15 cellular contexts compared by ENCODE assay signal in the genomic region with DNA sequence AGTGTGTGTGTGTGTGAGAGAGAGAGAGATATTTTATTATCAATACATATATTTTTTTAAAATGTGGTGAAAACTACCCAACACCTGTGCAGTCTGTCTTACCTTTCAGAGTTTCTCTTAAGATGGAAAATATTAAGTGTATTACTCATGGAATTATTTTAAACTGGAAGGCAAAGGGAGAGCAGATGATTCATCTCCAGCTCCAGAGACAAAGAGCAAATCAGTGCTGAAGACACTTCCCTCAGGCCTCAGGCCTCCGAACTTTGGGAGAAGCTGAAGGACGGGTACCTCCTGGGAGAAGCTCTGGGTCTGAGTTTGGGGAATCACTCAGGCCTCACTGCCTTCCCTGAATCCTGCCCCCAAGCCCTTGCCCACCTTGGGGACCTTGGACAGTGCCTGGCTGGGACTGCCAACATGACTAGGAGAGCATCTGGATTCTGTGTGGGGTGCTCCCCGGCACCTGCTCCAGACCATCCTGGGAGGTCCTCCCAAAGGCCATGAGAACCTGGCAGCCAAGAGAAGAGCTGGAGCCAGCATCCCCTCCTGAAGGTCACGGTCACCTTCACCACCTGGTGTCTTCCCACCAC.
A peak's percentile ranks its signal among the peaks of the same experiment; 100 is the strongest.
DNase-seq lines count a peak whose midpoint lies in the region; FAIRE-seq and TF ChIP-seq lines count a peak whose summit lies in the region.
"Had no signal": no experiment of that assay in that cellular context is flagged by ENCODE, and none has a peak within 500 bp of the region (broad histone marks: within the 10 kb centered on the region; RNA-seq: fewer than 3 reads in every experiment).

No MANE protein-coding gene starts in this region.

- FAIRE-seq in D721Med (lab: Jason Lieb, UNC): no peak

- peak overlapping the region; percentile 65 for H2AFZ ChIP-seq in osteoblast (ENCODE audit: low read length)

- H3K27ac ChIP-seq in caudate nucleus (ENCODE audit: low read depth, low read length) (peak overlapping the region; percentile 52), osteoblast (ENCODE audit: low read depth, low read length) (peak overlapping the region; percentile 45)
- H3K27ac ChIP-seq: lower lobe of right lung had no signal

- H3K27me3 ChIP-seq in MG63 (no peaks in the 10 kb centered on the region), osteoblast (ENCODE audit: insufficient read depth, low read length) (no peaks in the 10 kb centered on the region)

- DNase-seq in EH (ENCODE audit: low read depth) (peak; percentile 74), MG63 (peak; percentile 9), caudate nucleus (lab: John Stamatoyannopoulos, UW) (peak in 8 of 61 donors; percentile 3 to 50 (median 10)), osteoblast (ENCODE audit: insufficient read length, low spot score, missing footprints) (peak; percentile 89), NCI-H1105 (lab: John Stamatoyannopoulos, UW) (no peak), DMS 273 treated with DMSO at 0.1 percent for 48 hours (lab: John Stamatoyannopoulos, UW) (no peak), D721Med (ENCODE audit: insufficient read length, low spot score) (no peak), NCI-H2171 treated with DMSO at 0.1 percent for 48 hours (lab: John Stamatoyannopoulos, UW) (no peak)
- DNase-seq: activated B cell treated with CpG ODN at 0.5 μM for 24 hours, amygdala, lower lobe of right lung, NCI-H2081 treated with DMSO at 0.1 percent for 48 hours, NCI-H82, RPMI8226, T-cell had no signal

- H3K79me2 ChIP-seq in osteoblast (ENCODE audit: insufficient read depth, low read length): no peaks in the 10 kb centered on the region

- H4K20me1 ChIP-seq in osteoblast (ENCODE audit: insufficient read depth, low read length): no peaks in the 10 kb centered on the region

- peaks cover 28% of the 10 kb centered on the region for H3K4me1 ChIP-seq in osteoblast (ENCODE audit: insufficient read depth, low read length)
- H3K4me1 ChIP-seq: lower lobe of right lung had no signal

- H3K36me3 ChIP-seq in MG63 (no peaks in the 10 kb centered on the region), osteoblast (ENCODE audit: insufficient read depth, low read length) (no peaks in the 10 kb centered on the region)
- H3K36me3 ChIP-seq: lower lobe of right lung had no signal

- H3K4me2 ChIP-seq in osteoblast (ENCODE audit: insufficient read depth, low read length): no peak overlapping the region

- TF ChIP-seq CTCF in osteoblast (IDR thresholded peaks at IDR 0.05; ENCODE audit: extremely low read depth, low read depth, low read length): no peak
- no peak for TF ChIP-seq CTCF in D721Med (IDR thresholded peaks at IDR 0.05; ENCODE audit: insufficient read depth, missing control alignments)

- H3K9me3 ChIP-seq in MG63: no peaks in the 10 kb centered on the region
- H3K9me3 ChIP-seq in osteoblast (ENCODE audit: low read depth, low read length): no peaks in the 10 kb centered on the region
- H3K9me3 ChIP-seq: lower lobe of right lung had no signal

- H3K4me3 ChIP-seq in MG63 (no peak overlapping the region), osteoblast (ENCODE audit: insufficient read depth, low read length) (no peak overlapping the region)
- H3K4me3 ChIP-seq: lower lobe of right lung had no signal

Comparison
In these comparisons a context has a peak if more than half of its experiments do, and no peak if none do; other contexts are left out.
1. DNase-seq: peak in EH (single experiment), MG63 (single experiment) and osteoblast (single experiment); none in NCI-H1105 (single experiment), DMS 273 treated with DMSO at 0.1 percent for 48 hours (single experiment), D721Med (single experiment) and NCI-H2171 treated with DMSO at 0.1 percent for 48 hours (single experiment).